1 cellular context compared by ENCODE assay signal in the genomic region with DNA sequence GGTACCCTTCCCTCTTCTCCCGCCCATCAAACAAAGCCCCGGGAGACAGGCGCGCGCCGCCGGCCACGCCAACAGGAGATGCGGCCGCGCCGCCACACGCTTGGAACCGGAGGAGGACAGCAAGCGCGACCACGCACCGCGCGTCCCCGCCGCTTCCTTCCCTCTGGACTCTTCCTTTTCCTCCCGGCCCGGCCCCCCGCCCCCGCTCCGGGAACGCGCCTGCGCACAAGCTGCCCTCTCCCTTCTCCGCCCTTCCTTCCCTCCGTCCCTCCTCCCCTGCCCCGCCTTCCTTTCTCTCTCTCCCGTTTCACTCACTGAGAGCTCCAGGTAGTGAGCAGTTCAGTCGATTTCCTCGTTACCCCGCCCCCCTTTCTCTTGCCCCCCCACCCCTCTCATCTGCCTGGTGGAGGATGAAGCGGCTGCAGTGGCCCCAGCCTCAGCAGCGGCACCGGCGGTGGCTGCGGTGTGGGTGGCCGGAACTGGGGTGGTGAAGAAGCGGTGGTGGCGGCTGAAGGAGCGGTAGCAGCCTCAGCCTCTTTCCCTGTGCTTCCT.
TF ChIP-seq lines count a peak whose summit lies in the region.

RASA1 (plus strand) TSS at position 310 of the 552 bp plus-strand sequence. CDS start 569 bp downstream, outside the sequence.

TF ChIP-seq in GM23338, 12 proteins besides CTCF, POLR2A, EP300 and RAD21 (continued from another document):
- TF ChIP-seq JUNB (IDR thresholded peaks at IDR 0.05; ENCODE audit: unreplicated experiment), result no peak
- TF ChIP-seq ZNF462 (CRISPR knock-in tag; IDR thresholded peaks at IDR 0.05), result no peak
- peak; percentile 85 for TF ChIP-seq POLR2AphosphoS5 (IDR thresholded peaks at IDR 0.05; ENCODE audit: low read depth)
